ENCODE assay signal across 20 cellular contexts in the genomic region with DNA sequence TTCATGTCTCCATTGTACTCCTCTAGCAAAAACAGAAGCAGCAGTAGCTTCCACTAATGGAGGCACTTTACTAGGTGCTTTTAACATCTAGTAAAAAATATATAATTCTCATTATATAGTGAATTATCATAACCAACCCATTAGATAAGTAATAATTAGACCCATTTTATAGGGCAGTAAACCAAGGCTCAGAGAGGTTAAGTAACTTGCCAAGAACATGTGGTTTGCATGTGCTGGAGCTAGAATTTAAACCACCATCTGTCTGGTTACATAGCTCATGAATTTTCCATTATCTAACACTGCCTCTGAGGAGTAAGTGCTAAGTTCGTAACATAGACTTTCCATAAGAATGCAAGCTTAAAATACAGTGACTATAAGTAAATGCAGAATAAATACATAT. TPM values are rescaled to one million over a fixed set of nuclear protein-coding genes. Genes with fewer than 3 reads are reported as not detected.
DNase-seq lines count a peak whose midpoint lies in the region; ATAC-seq and TF ChIP-seq lines count a peak whose summit lies in the region.
"Had no signal": no experiment of that assay in that cellular context is flagged by ENCODE, and none has a peak within 500 bp of the region (broad histone marks: within the 10 kb centered on the region; RNA-seq: fewer than 3 reads in every experiment).

No MANE protein-coding gene starts in this region.

- H3K4me2 ChIP-seq in GM23248 (ENCODE audit: unreplicated experiment) (no peak overlapping the region), mammary epithelial cell (ENCODE audit: insufficient read depth, low read depth, low read length) (no peak overlapping the region)
- H3K4me2 ChIP-seq: GM23338, SK-N-SH had no signal

- in situ Hi-C loops in GM23248 (cut with MboI) (no loop called here), mammary epithelial cell (cut with MboI; ENCODE audit: low sequenced_read_pairs in 2 of 2) (no loop called here)

- H3K27ac Mint-ChIP-seq in activated T-helper 1 cell treated with anti-CD3 and anti-CD28 coated beads, Interleukin-12 subunit alpha, Interleukin-12 subunit beta, Interleukin-2, Interleukin-4 antibody, amounts not matched to agents 30 ng/mL and 10 ng/mL and 1 ng/mL, durations not matched to agents 14 hours and 24 hours and 36 hours: peak overlapping the region; percentile 59
- peak overlapping the region; percentile 36 for H3K27ac Mint-ChIP-seq in dendritic cell treated with granulocyte-macrophage colony-stimulating factor and Interleukin-4, amounts not matched to agents 40 ng/mL and 50 ng/mL, for 4 days
- peak overlapping the region; percentile 45 for H3K27ac Mint-ChIP-seq in type B pancreatic cell
- H3K27ac Mint-ChIP-seq in activated CD4-positive, alpha-beta memory T cell treated with anti-CD3 and anti-CD28 coated beads for 36 hours: no peak overlapping the region
- H3K27ac Mint-ChIP-seq: B cell; CD8-positive, alpha-beta T cell; GM23338 had no signal

- no peaks in the 10 kb centered on the region for H3K9me2 ChIP-seq in GM23248 (ENCODE audit: insufficient read depth)
- H3K9me2 ChIP-seq: SK-N-SH had no signal

- no peak overlapping the region for H3K4me3 Mint-ChIP-seq in activated T-helper 1 cell treated with anti-CD3 and anti-CD28 coated beads, Interleukin-12 subunit alpha, Interleukin-12 subunit beta, Interleukin-2, Interleukin-4 antibody, amounts not matched to agents 30 ng/mL and 10 ng/mL and 1 ng/mL, durations not matched to agents 14 hours and 24 hours and 36 hours
- no peak overlapping the region for H3K4me3 Mint-ChIP-seq in dendritic cell treated with granulocyte-macrophage colony-stimulating factor and Interleukin-4, amounts not matched to agents 40 ng/mL and 50 ng/mL, for 4 days
- H3K4me3 Mint-ChIP-seq in type B pancreatic cell: peak overlapping the region; percentile 21
- no peak overlapping the region for H3K4me3 Mint-ChIP-seq in activated CD4-positive, alpha-beta memory T cell treated with anti-CD3 and anti-CD28 coated beads for 36 hours
- H3K4me3 Mint-ChIP-seq: B cell; CD8-positive, alpha-beta T cell; GM23338; H9 had no signal

- TF ChIP-seq CTCF in type B pancreatic cell (conservative IDR thresholded peaks at IDR 0.05) (no peak), mammary epithelial cell (conservative IDR thresholded peaks at IDR 0.05 in 1 of 2, IDR thresholded peaks at IDR 0.05 in 1 of 2; ENCODE audit: extremely low read depth in 1 of 2, insufficient read depth in 1 of 2, low read depth in 1 of 2, low read length in 2 of 2) (no peak)

- no peaks in the 10 kb centered on the region for H3K9me3 Mint-ChIP-seq in activated T-helper 1 cell treated with anti-CD3 and anti-CD28 coated beads, Interleukin-12 subunit alpha, Interleukin-12 subunit beta, Interleukin-2, Interleukin-4 antibody, amounts not matched to agents 30 ng/mL and 10 ng/mL and 1 ng/mL, durations not matched to agents 14 hours and 24 hours and 36 hours
- no peaks in the 10 kb centered on the region for H3K9me3 Mint-ChIP-seq in dendritic cell treated with granulocyte-macrophage colony-stimulating factor and Interleukin-4, amounts not matched to agents 40 ng/mL and 50 ng/mL, for 4 days
- peaks cover 13% of the 10 kb centered on the region for H3K9me3 Mint-ChIP-seq in type B pancreatic cell
- no peaks in the 10 kb centered on the region for H3K9me3 Mint-ChIP-seq in activated CD4-positive, alpha-beta memory T cell treated with anti-CD3 and anti-CD28 coated beads for 36 hours
- H3K9me3 Mint-ChIP-seq: CD8-positive, alpha-beta T cell; GM23338; H9 had no signal

- no peaks in the 10 kb centered on the region for H3K27me3 ChIP-seq in GM23248 (replicated peaks; ENCODE audit: insufficient read depth)
- H3K27me3 ChIP-seq in mammary epithelial cell (ENCODE audit: insufficient read depth, low read length): no peaks in the 10 kb centered on the region

- H3K79me2 ChIP-seq in GM23248 (ENCODE audit: insufficient read depth) (peaks cover 100% of the 10 kb centered on the region), mammary epithelial cell (ENCODE audit: insufficient read depth, low read length) (peaks cover 76% of the 10 kb centered on the region)

- WGBS in GM23248 (ENCODE audit: low coverage in 1 of 2, low lambda C conversion rate in 2 of 2, missing lambda C conversion rate in 2 of 2), 2 experiments: 97 to 100% methylated on average over 1 of the region's 1 CpG
- 100% methylated on average over 1 of the region's 1 CpG for WGBS in mammary epithelial cell (ENCODE audit: low coverage, missing lambda C conversion rate)

- peak overlapping the region; percentile 13; the same call in 1 of the 2 replicates for H3K27ac ChIP-seq in GM23248
- H3K27ac ChIP-seq in mammary epithelial cell (ENCODE audit: insufficient read depth, low read depth, low read length): no peak overlapping the region

- intact Hi-C loops in activated T-helper 1 cell treated with anti-CD3 and anti-CD28 coated beads, Interleukin-12 subunit alpha, Interleukin-12 subunit beta, Interleukin-2, Interleukin-4 antibody, amounts not matched to agents 30 ng/mL and 10 ng/mL and 1 ng/mL, durations not matched to agents 14 hours and 24 hours and 36 hours (cut with micrococcal nuclease): loop anchor here (2.0 kb wide), 1 partner anchor 33 kb away; no protein-coding TSS in a partner anchor
- intact Hi-C loops in dendritic cell treated with granulocyte-macrophage colony-stimulating factor and Interleukin-4, amounts not matched to agents 40 ng/mL and 50 ng/mL, for 4 days (cut with micrococcal nuclease): loop anchor here (2.0 kb wide), 1 partner anchor 41 kb away; no protein-coding TSS in a partner anchor
- intact Hi-C loops in activated CD4-positive, alpha-beta memory T cell treated with anti-CD3 and anti-CD28 coated beads for 36 hours (cut with micrococcal nuclease): loop anchor here (2.0 kb wide), 1 partner anchor 25 kb away; no protein-coding TSS in a partner anchor
- intact Hi-C loops in mammary epithelial cell (cut with micrococcal nuclease): no loop called here

- H4K20me1 ChIP-seq in GM23248 (ENCODE audit: insufficient read depth) (no peaks in the 10 kb centered on the region), mammary epithelial cell (ENCODE audit: insufficient read depth, low read length) (no peaks in the 10 kb centered on the region)

- H3F3A ChIP-seq in GM23248 (ENCODE audit: insufficient read depth): peaks cover 71% of the 10 kb centered on the region

- H3K4me3 ChIP-seq in GM23248 (no peak overlapping the region), mammary epithelial cell (replicated peaks in 1 of 3; ENCODE audit: insufficient read depth in 1 of 3, low read depth in 2 of 3, low read length in 3 of 3) (no peak overlapping the region)
- H3K4me3 ChIP-seq: GM23338 had no signal

- H3K36me3 ChIP-seq in GM23248 (ENCODE audit: low read depth) (0 out of 2 replicates have a peak, but pooled peaks cover 16% of the 10 kb centered on the region), mammary epithelial cell (ENCODE audit: insufficient read depth, low read length) (no peaks in the 10 kb centered on the region)

- no peak for ATAC-seq in HG03108 (IDR thresholded peaks at IDR 0.05; ENCODE audit: unreplicated experiment)
- ATAC-seq: CD8-positive, alpha-beta T cell; GM23338; PC-3 had no signal

- no peaks in the 10 kb centered on the region for H3K9me3 ChIP-seq in GM23248 (ENCODE audit: low read depth)
- H3K9me3 ChIP-seq in mammary epithelial cell (replicated peaks; ENCODE audit: insufficient read depth, low read length): no peaks in the 10 kb centered on the region
- H3K9me3 ChIP-seq: SK-N-SH had no signal

- dilution Hi-C loops in mammary epithelial cell (cut with HindIII; ENCODE audit: low sequenced_read_pairs): no loop called here

- H2AFZ ChIP-seq in GM23248: no peak overlapping the region
- no peak overlapping the region for H2AFZ ChIP-seq in mammary epithelial cell (ENCODE audit: low read depth, low read length)
- H2AFZ ChIP-seq: GM23338 had no signal

- peaks cover 16% of the 10 kb centered on the region for H3K36me3 Mint-ChIP-seq in activated T-helper 1 cell treated with anti-CD3 and anti-CD28 coated beads, Interleukin-12 subunit alpha, Interleukin-12 subunit beta, Interleukin-2, Interleukin-4 antibody, amounts not matched to agents 30 ng/mL and 10 ng/mL and 1 ng/mL, durations not matched to agents 14 hours and 24 hours and 36 hours (ENCODE audit: low read depth)
- H3K36me3 Mint-ChIP-seq in dendritic cell treated with granulocyte-macrophage colony-stimulating factor and Interleukin-4, amounts not matched to agents 40 ng/mL and 50 ng/mL, for 4 days (ENCODE audit: low read depth): peaks cover 12% of the 10 kb centered on the region
- peaks cover 56% of the 10 kb centered on the region for H3K36me3 Mint-ChIP-seq in type B pancreatic cell
- peaks cover 15% of the 10 kb centered on the region for H3K36me3 Mint-ChIP-seq in activated CD4-positive, alpha-beta memory T cell treated with anti-CD3 and anti-CD28 coated beads for 36 hours

- H3K4me1 ChIP-seq in GM23248 (ENCODE audit: insufficient read depth) (peaks cover 43% of the 10 kb centered on the region), mammary epithelial cell (ENCODE audit: insufficient read depth, low read length) (no peaks in the 10 kb centered on the region)

- POLR2A ChIA-PET in activated CD4-positive, alpha-beta memory T cell treated with anti-CD3 and anti-CD28 coated beads for 36 hours (lab: Charles Lee): no interaction called here

- CTCF ChIA-PET in activated CD4-positive, alpha-beta memory T cell treated with anti-CD3 and anti-CD28 coated beads for 36 hours (lab: Charles Lee): interaction anchor here (0.8 kb wide), 1 partner anchor 42 kb away, joined by 3 read pairs; the partner anchor contains the start of gene CREB3L2
- CTCF ChIA-PET in mammary epithelial cell (lab: Charles Lee; ENCODE audit: low non-redundant PET): no interaction called here

- BruUV-seq in mammary epithelial cell (replicated peaks; lab: Mats Ljungman, UMichigan): no TSS peak

- no peak overlapping the region for H3K9ac ChIP-seq in GM23248
- H3K9ac ChIP-seq in mammary epithelial cell (ENCODE audit: insufficient read depth, low read length): no peak overlapping the region
- H3K9ac ChIP-seq: SK-N-SH had no signal

- DNase-seq in GM23248 (no peak), type B pancreatic cell (ENCODE audit: extremely low spot score, unreplicated experiment) (no peak), mammary epithelial cell (no peak)
- DNase-seq in activated T-helper 1 cell treated with anti-CD3 and anti-CD28 coated beads, Interleukin-12 subunit alpha, Interleukin-12 subunit beta, Interleukin-2, Interleukin-4 antibody, amounts not matched to agents 30 ng/mL and 10 ng/mL and 1 ng/mL, durations not matched to agents 14 hours and 24 hours and 36 hours (ENCODE audit: low spot score): no peak
- DNase-seq in activated CD4-positive, alpha-beta memory T cell treated with anti-CD3 and anti-CD28 coated beads for 36 hours: no peak
- DNase-seq: Calu3; CD8-positive, alpha-beta T cell; H9; KBM-7; NCI-H2029; NCI-H446; NCI-H524 treated with DMSO at 0.1 percent for 48 hours; NCI-H774; NK-92 treated with Interleukin-12 subunit alpha and Interleukin-12 subunit beta, amount 100 ng/mL, for 24 hours; PC-3; SK-N-SH had no signal

- no peaks in the 10 kb centered on the region for H3K27me3 Mint-ChIP-seq in activated T-helper 1 cell treated with anti-CD3 and anti-CD28 coated beads, Interleukin-12 subunit alpha, Interleukin-12 subunit beta, Interleukin-2, Interleukin-4 antibody, amounts not matched to agents 30 ng/mL and 10 ng/mL and 1 ng/mL, durations not matched to agents 14 hours and 24 hours and 36 hours (ENCODE audit: insufficient read depth)
- H3K27me3 Mint-ChIP-seq in dendritic cell treated with granulocyte-macrophage colony-stimulating factor and Interleukin-4, amounts not matched to agents 40 ng/mL and 50 ng/mL, for 4 days: no peaks in the 10 kb centered on the region
- no peaks in the 10 kb centered on the region for H3K27me3 Mint-ChIP-seq in type B pancreatic cell
- no peaks in the 10 kb centered on the region for H3K27me3 Mint-ChIP-seq in activated CD4-positive, alpha-beta memory T cell treated with anti-CD3 and anti-CD28 coated beads for 36 hours
- H3K27me3 Mint-ChIP-seq: B cell had no signal

- peaks cover 41% of the 10 kb centered on the region for H3K4me1 Mint-ChIP-seq in activated T-helper 1 cell treated with anti-CD3 and anti-CD28 coated beads, Interleukin-12 subunit alpha, Interleukin-12 subunit beta, Interleukin-2, Interleukin-4 antibody, amounts not matched to agents 30 ng/mL and 10 ng/mL and 1 ng/mL, durations not matched to agents 14 hours and 24 hours and 36 hours (ENCODE audit: low read depth)
- H3K4me1 Mint-ChIP-seq in dendritic cell treated with granulocyte-macrophage colony-stimulating factor and Interleukin-4, amounts not matched to agents 40 ng/mL and 50 ng/mL, for 4 days (ENCODE audit: low read depth): peaks cover 53% of the 10 kb centered on the region
- peaks cover 76% of the 10 kb centered on the region for H3K4me1 Mint-ChIP-seq in type B pancreatic cell (ENCODE audit: unreplicated experiment)
- peaks cover 19% of the 10 kb centered on the region for H3K4me1 Mint-ChIP-seq in activated CD4-positive, alpha-beta memory T cell treated with anti-CD3 and anti-CD28 coated beads for 36 hours (ENCODE audit: low read depth)

RNA-seq across cellular contexts. Expression of gene CREB3L2, which starts 41.9 kb away (rescaled TPM):
- total RNA-seq in GM23248 (2014; rRNA removed; shearing (Covaris generic)): 43.7 and 67.9 TPM in 2 replicates
- polyA plus RNA-seq in GM23248 (2016; fragmentation: Nextera tagmentation; extraction: Ambion mirVana): 49.7 and 53.7 TPM in 2 replicates
- 61.6 and 61.8 TPM in 2 replicates for total RNA-seq in activated T-helper 1 cell treated with anti-CD3 and anti-CD28 coated beads, Interleukin-12 subunit alpha, Interleukin-12 subunit beta, Interleukin-2, Interleukin-4 antibody, amounts not matched to agents 30 ng/mL and 10 ng/mL and 1 ng/mL, durations not matched to agents 14 hours and 24 hours and 36 hours
- total RNA-seq in type B pancreatic cell (ENCODE audit: low replicate concordance): 85.8 and 173 TPM in 2 replicates
- total RNA-seq in activated CD4-positive, alpha-beta memory T cell treated with anti-CD3 and anti-CD28 coated beads for 36 hours: 10 to 100 TPM; 36.1 to 39.4 TPM
- 10 to 100 TPM; 26.3 to 63.5 TPM for total RNA-seq in mammary epithelial cell
- 22.4 TPM for polyA plus RNA-seq in mammary epithelial cell
- 47.2 TPM for polyA minus RNA-seq in mammary epithelial cell
